Comparison of ENCODE assay signal across 23 cellular contexts in the genomic region with DNA sequence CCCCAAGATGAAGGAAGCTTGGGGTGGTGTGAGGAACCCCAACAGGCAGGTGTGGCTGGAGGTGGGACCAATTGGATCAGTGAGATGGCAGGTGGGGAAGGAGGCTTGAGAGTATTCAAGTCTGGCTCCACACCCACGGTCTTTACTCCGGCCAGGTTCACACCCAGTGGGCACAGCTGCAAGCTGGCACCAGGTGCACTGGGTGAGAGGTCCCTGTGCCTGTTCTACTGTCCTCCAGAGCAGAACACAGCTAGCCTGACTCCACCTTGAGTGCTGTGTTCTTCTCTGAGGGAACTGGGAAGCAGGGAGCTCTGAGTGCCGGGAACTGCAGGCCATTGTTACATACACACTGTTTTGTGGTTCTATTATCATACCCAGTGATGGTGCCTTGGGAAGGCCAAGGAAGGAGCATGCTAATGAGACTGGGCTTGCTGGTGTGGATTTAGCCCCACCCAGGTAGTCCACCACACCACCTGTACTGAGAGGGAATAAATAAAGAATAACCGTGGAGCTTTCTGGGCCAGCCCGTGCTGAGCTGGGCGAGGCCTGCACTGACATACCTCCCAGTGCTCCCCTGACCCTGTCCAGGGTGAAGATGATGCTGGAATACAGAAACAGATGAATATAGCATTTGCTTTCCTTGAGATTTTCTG.
"Had no signal": no experiment of that assay in that cellular context is flagged by ENCODE, and none has a peak within 500 bp of the region (broad histone marks: within the 10 kb centered on the region; RNA-seq: fewer than 3 reads in every experiment).

No MANE protein-coding gene starts in this region.

- H3K27ac ChIP-seq: heart right ventricle, hepatocyte, left lung, neutrophil, ovary, skin epidermis, suprapubic skin, thoracic aorta, tibial artery, uterus had no signal

- DNase-seq: heart right ventricle; kidney glomerular epithelial cell; left cardiac atrium; left lung; mesendoderm; naive thymus-derived CD8-positive, alpha-beta T cell; occipital lobe; ovary; right cardiac atrium; stimulated activated CD4-positive, alpha-beta T cell treated with anti-CD3 and anti-CD28 coated beads, Interleukin-12 subunit alpha, Interleukin-12 subunit beta, amount 100 ng/mL, for 4 hours; stimulated activated CD4-positive, alpha-beta T cell treated with anti-CD3 and anti-CD28 coated beads, Interleukin-15, amount 100 ng/mL, for 24 hours; stimulated activated CD4-positive, alpha-beta T cell treated with anti-CD3 and anti-CD28 coated beads, Interleukin-2, amount 100 ng/mL, for 24 hours; stimulated activated CD4-positive, alpha-beta T cell treated with anti-CD3 and anti-CD28 coated beads, Interleukin-4, amount 100 ng/mL, for 1 hour; stimulated activated naive CD4-positive, alpha-beta T cell; tibial artery; uterus had no signal

- H3K9me3 ChIP-seq: heart right ventricle, left lung, neutrophil, ovary, suprapubic skin, thoracic aorta, tibial artery, uterus had no signal

- H2AFZ ChIP-seq: hepatocyte had no signal

- H3K4me3 ChIP-seq: heart right ventricle, hepatocyte, left lung, lung, ovary, skin epidermis, suprapubic skin, thoracic aorta, tibial artery, uterus had no signal

- H3K36me3 ChIP-seq: heart right ventricle, left lung, neutrophil, ovary, suprapubic skin, thoracic aorta, tibial artery, uterus had no signal

- H3K27me3 ChIP-seq: hepatocyte, neutrophil, ovary, suprapubic skin, tibial artery, uterus had no signal

- H3K4me1 ChIP-seq: heart right ventricle, left lung, suprapubic skin, tibial artery, uterus had no signal

- ATAC-seq: heart right ventricle; left cardiac atrium; left lung; naive thymus-derived CD8-positive, alpha-beta T cell; right cardiac atrium; sciatic nerve had no signal

- H3K4me2 ChIP-seq: hepatocyte had no signal
